Comparison of ENCODE assay signal across 8 cellular contexts in the genomic region with DNA sequence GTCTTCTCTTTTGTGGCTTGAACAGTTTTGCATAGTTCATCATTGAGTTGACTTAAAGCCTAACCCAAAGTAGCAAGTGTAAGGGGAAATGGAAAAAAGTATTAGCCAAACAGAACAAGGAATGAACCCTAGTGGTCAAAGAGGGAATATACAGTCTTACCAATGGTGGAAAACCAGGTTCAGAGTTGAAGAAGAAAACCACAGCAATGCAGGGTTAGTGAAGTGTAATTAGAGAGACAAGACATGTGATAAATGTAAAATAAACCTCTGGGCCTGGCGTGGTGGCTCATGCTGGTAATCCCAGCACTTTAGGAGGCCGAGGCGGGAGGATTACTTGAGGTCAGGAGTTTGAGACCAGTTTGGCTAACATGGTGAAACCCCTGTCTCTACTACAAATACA. TPM values are rescaled to one million over a fixed set of nuclear protein-coding genes. Genes with fewer than 3 reads are reported as not detected.
DNase-seq lines count a peak whose midpoint lies in the region; ATAC-seq and TF ChIP-seq lines count a peak whose summit lies in the region.

No MANE protein-coding gene starts in this region.

- no peaks in the 10 kb centered on the region for H3K27me3 ChIP-seq in ascending aorta

- no peaks in the 10 kb centered on the region for H3K36me3 ChIP-seq in ascending aorta

- H3K4me3 ChIP-seq in ascending aorta = no peak overlapping the region

- peak overlapping the region; percentile 36 to 45 for H3K27ac ChIP-seq in ascending aorta

- peak; percentile 92 for ATAC-seq in GM18867 (IDR thresholded peaks at IDR 0.05; ENCODE audit: unreplicated experiment)

- in situ Hi-C loops in ACHN (cut with HindIII; ENCODE audit: low pct_ligation_motif_present, low pct_unique_long_range_greater_than_20kb, low sequenced_read_pairs) = loop anchor here (25.0 kb wide), 1 partner anchor 108 kb away; no protein-coding TSS in a partner anchor

- DNase-seq in ACHN = peak; percentile 46
- peak; percentile 24 for DNase-seq in HT1080 (ENCODE audit: low read depth)
- no peak for DNase-seq in ascending aorta (ENCODE audit: low spot score in 2 of 2)
- DNase-seq in myocyte (ENCODE audit: low read depth) = peak; percentile 84
- no peak for DNase-seq in AG20443 (ENCODE audit: low spot score)
- no peak for DNase-seq in NCI-H2227 treated with DMSO at 0.1 percent for 48 hours (lab: John Stamatoyannopoulos, UW)
- no peak for DNase-seq in cerebellum (ENCODE audit: low spot score)

- no peaks in the 10 kb centered on the region for H3K9me3 ChIP-seq in ascending aorta

- TF ChIP-seq CTCF in ascending aorta (IDR thresholded peaks at IDR 0.05) = peak in 1 of 3 experiments; percentile 33

- intact Hi-C loops in ascending aorta (cut with DNase I) = loop anchor here (5.0 kb wide), 1 partner anchor 88 kb away; no protein-coding TSS in a partner anchor

- H3K4me1 ChIP-seq in ascending aorta = no peaks in the 10 kb centered on the region

RNA-seq across cellular contexts. Expression of gene TTN, which starts 2.4 kb away (rescaled TPM):
- total RNA-seq in HT1080 (2014; rRNA removed; shearing (Covaris generic)) = 0.03 and 0.23 TPM in 2 replicates
- 0.01 and 0.05 TPM in 2 replicates for polyA plus RNA-seq in HT1080 (2015; cell fraction: cytosol; rRNA removed)
- 0.24 and 0.35 TPM in 2 replicates for polyA plus RNA-seq in HT1080 (2015; cell fraction: nucleus; rRNA removed)
- 7.6 TPM for total RNA-seq in ascending aorta
- total RNA-seq in myocyte = 1,034 and 1,448 TPM in 2 replicates
- 45.2 TPM for polyA plus RNA-seq in myocyte (2012)
- 4.3 TPM for total RNA-seq in cerebellum

Comparison
In these comparisons a context has a peak if more than half of its experiments do, and no peak if none do; other contexts are left out.
1. DNase-seq: peak in ACHN (single experiment), HT1080 (single experiment) and myocyte (single experiment); none in ascending aorta (0 of 2), AG20443 (single experiment), NCI-H2227 treated with DMSO at 0.1 percent for 48 hours (single experiment) and cerebellum (single experiment).
2. RNA of gene TTN, which starts 2.4 kb away (total RNA-seq): 1,034 to 1,448 TPM in myocyte; 7.6 TPM in ascending aorta (single experiment), 4.3 TPM in cerebellum (single experiment) and 0.03 to 0.23 TPM in HT1080; every median in the first group is over 100 times any median in the second.